In the genomic region with DNA sequence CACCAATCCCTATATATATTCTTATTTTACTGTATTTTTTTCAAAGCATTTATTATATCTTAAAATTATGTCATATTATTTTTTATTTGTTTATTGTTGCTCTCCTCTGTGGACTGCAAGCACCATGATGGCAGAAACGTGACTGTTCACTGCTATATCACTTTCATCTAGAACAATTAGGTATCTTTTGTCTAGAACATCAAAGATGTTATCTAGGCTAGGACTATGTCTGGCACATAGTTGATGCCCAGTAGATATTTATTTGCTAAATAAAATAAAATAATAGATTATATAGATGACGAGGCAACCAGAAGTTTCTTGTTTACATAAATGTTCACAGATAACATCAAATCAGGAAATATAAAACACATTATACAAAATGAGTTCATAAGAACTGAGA, we compare ENCODE assay signal across 6 cellular contexts. TPM values are rescaled to one million over a fixed set of nuclear protein-coding genes. Genes with fewer than 3 reads are reported as not detected.
"Had no signal": no experiment of that assay in that cellular context is flagged by ENCODE, and none has a peak within 500 bp of the region (broad histone marks: within the 10 kb centered on the region; RNA-seq: fewer than 3 reads in every experiment).

No MANE protein-coding gene starts in this region.

- H3K27ac Mint-ChIP-seq: IgD-negative memory B cell had no signal

- DNase-seq: IMR-90, KBM-7 had no signal

- H3K4me3 ChIP-seq: K562 had no signal

- H3K4me1 Mint-ChIP-seq: IgD-negative memory B cell had no signal

- H3K36me3 Mint-ChIP-seq: IgD-negative memory B cell had no signal

- H3K27ac ChIP-seq: HL-60 had no signal

RNA-seq across cellular contexts. Expression of gene GPR158, which starts 12.4 kb away (rescaled TPM):
- polyA plus RNA-seq: HepG2, IgD-negative memory B cell, IMR-90 had no signal
